In genomic region chr2:27772804-27773203, GRCh38 we compare ENCODE assay signal across 10 cellular contexts. TPM values are rescaled to one million over a fixed set of nuclear protein-coding genes. Genes with fewer than 3 reads are reported as not detected.
DNase-seq lines count a peak whose midpoint lies in the region; ATAC-seq, FAIRE-seq and TF ChIP-seq lines count a peak whose summit lies in the region.
"Had no signal": no experiment of that assay in that cellular context is flagged by ENCODE, and none has a peak within 500 bp of the region (broad histone marks: within the 10 kb centered on the region; RNA-seq: fewer than 3 reads in every experiment).

No MANE protein-coding gene starts in this region.

- H3K9ac ChIP-seq in kidney (ENCODE audit: low read length in 2 of 2) = peak overlapping the region; percentile 7 to 85

- FAIRE-seq in kidney (lab: Jason Lieb, UNC) = no peak
- FAIRE-seq: colon had no signal

- H3K4me3 ChIP-seq in kidney (ENCODE audit: low read length in 2 of 2) (peak overlapping the region; percentile 84 to 96), tibial nerve (peak overlapping the region in 3 of 4 donors; percentile 68 to 84 (median 77))

- intact Hi-C loops in activated naive CD4-positive, alpha-beta T cell treated with anti-CD3 and anti-CD28 coated beads for 36 hours (cut with micrococcal nuclease) = loop anchor here (2.0 to 5.0 kb wide), 2 partner anchors 118 to 679 kb away; partner anchors contain the start of genes BABAM2 and RBKS
- intact Hi-C loops in kidney (cut with DNase I) = no loop called here

- H3K9me3 Mint-ChIP-seq in activated naive CD4-positive, alpha-beta T cell treated with anti-CD3 and anti-CD28 coated beads for 36 hours = no peaks in the 10 kb centered on the region
- H3K9me3 Mint-ChIP-seq in activated T-helper 17 cell treated with anti-CD3 and anti-CD28 coated beads, Interleukin-2, amount 50 U/mL, for 72 hours = no peaks in the 10 kb centered on the region

- no peak for TF ChIP-seq CTCF in kidney (IDR thresholded peaks at IDR 0.05; ENCODE audit: borderline replicate concordance, extremely low read depth, insufficient read depth)
- TF ChIP-seq CTCF in tibial nerve (IDR thresholded peaks at IDR 0.05) = no peak
- no peak for TF ChIP-seq CTCF in GM10248 (IDR thresholded peaks at IDR 0.05; ENCODE audit: control extremely low read depth, extremely low read depth, low read depth, missing control alignments)

- no peak for TF ChIP-seq EP300 in tibial nerve (IDR thresholded peaks at IDR 0.05)

- peak overlapping the region; percentile 70 for H3K4me3 Mint-ChIP-seq in activated naive CD4-positive, alpha-beta T cell treated with anti-CD3 and anti-CD28 coated beads for 36 hours
- peak overlapping the region; percentile 90 for H3K4me3 Mint-ChIP-seq in activated T-helper 17 cell treated with anti-CD3 and anti-CD28 coated beads, Interleukin-2, amount 50 U/mL, for 72 hours

- no peaks in the 10 kb centered on the region for H3K9me3 ChIP-seq in kidney (ENCODE audit: control insufficient read depth in 1 of 2, low read length in 2 of 2)
- no peaks in the 10 kb centered on the region for H3K9me3 ChIP-seq in tibial nerve

- H3K4me1 Mint-ChIP-seq in activated naive CD4-positive, alpha-beta T cell treated with anti-CD3 and anti-CD28 coated beads for 36 hours (ENCODE audit: low read depth) = peaks cover 41% of the 10 kb centered on the region
- H3K4me1 Mint-ChIP-seq in activated T-helper 17 cell treated with anti-CD3 and anti-CD28 coated beads, Interleukin-2, amount 50 U/mL, for 72 hours = peaks cover 24% of the 10 kb centered on the region

- H3K27me3 Mint-ChIP-seq in activated naive CD4-positive, alpha-beta T cell treated with anti-CD3 and anti-CD28 coated beads for 36 hours (ENCODE audit: low read depth) = no peaks in the 10 kb centered on the region
- no peaks in the 10 kb centered on the region for H3K27me3 Mint-ChIP-seq in activated T-helper 17 cell treated with anti-CD3 and anti-CD28 coated beads, Interleukin-2, amount 50 U/mL, for 72 hours

- H3K27ac ChIP-seq in kidney (ENCODE audit: low read depth in 2 of 2, low read length in 2 of 2) = peak overlapping the region in 1 of 2 donors; percentile 45
- H3K27ac ChIP-seq in tibial nerve = peak overlapping the region in 2 of 4 donors; percentile 87 to 90

- POLR2A ChIA-PET in GM10248 (lab: Yijun Ruan, JAX) = no interaction called here

- H3K36me3 ChIP-seq in kidney (ENCODE audit: control insufficient read depth in 1 of 2, insufficient read depth in 2 of 2, low read length in 2 of 2) (peaks cover 0 to 5% of the 10 kb centered on the region in 2 donors), tibial nerve (peaks cover 0 to 23% (median 0%) of the 10 kb centered on the region in 3 donors)

- peaks cover 12% of the 10 kb centered on the region for H3K36me3 Mint-ChIP-seq in activated naive CD4-positive, alpha-beta T cell treated with anti-CD3 and anti-CD28 coated beads for 36 hours (ENCODE audit: low read depth)
- H3K36me3 Mint-ChIP-seq in activated T-helper 17 cell treated with anti-CD3 and anti-CD28 coated beads, Interleukin-2, amount 50 U/mL, for 72 hours (ENCODE audit: low read depth) = peaks cover 47% of the 10 kb centered on the region

- no peak for TF ChIP-seq POLR2A in tibial nerve (IDR thresholded peaks at IDR 0.05)

- H3K4me1 ChIP-seq in kidney (ENCODE audit: control insufficient read depth in 1 of 2, insufficient read depth in 1 of 2, low read depth in 1 of 2, low read length in 2 of 2) (peaks cover 14 to 15% of the 10 kb centered on the region in 2 donors), tibial nerve (peaks cover 0 to 49% (median 17%) of the 10 kb centered on the region in 4 donors)

- 15 to 18% methylated on average over 2 of the region's 2 CpGs for WGBS in tibial nerve, 2 donors

- no peak for ATAC-seq in activated T-helper 17 cell treated with anti-CD3 and anti-CD28 coated beads, Interleukin-2, amount 50 U/mL, for 72 hours (replicated peaks)

- no peak for DNase-seq in activated naive CD4-positive, alpha-beta T cell treated with anti-CD3 and anti-CD28 coated beads for 36 hours
- DNase-seq in activated naive CD4-positive, alpha-beta T cell (lab: John Stamatoyannopoulos, UW) = no peak
- no peak for DNase-seq in kidney
- no peak for DNase-seq in tibial nerve (ENCODE audit: low spot score in 2 of 2)
- DNase-seq in occipital lobe (lab: John Stamatoyannopoulos, UW) = no peak
- DNase-seq in GM10248 (ENCODE audit: extremely low spot score) = no peak
- DNase-seq in T-helper 9 cell = no peak
- DNase-seq: DMS79 had no signal

- H3K27ac Mint-ChIP-seq in activated naive CD4-positive, alpha-beta T cell treated with anti-CD3 and anti-CD28 coated beads for 36 hours = peak overlapping the region; percentile 59
- peak overlapping the region; percentile 92 for H3K27ac Mint-ChIP-seq in activated T-helper 17 cell treated with anti-CD3 and anti-CD28 coated beads, Interleukin-2, amount 50 U/mL, for 72 hours

- H3K27me3 ChIP-seq in tibial nerve = no peaks in the 10 kb centered on the region

- CTCF ChIA-PET in activated naive CD4-positive, alpha-beta T cell treated with anti-CD3 and anti-CD28 coated beads for 36 hours (lab: Charles Lee) = interaction anchor here (0.6 to 2.4 kb wide), 7 partner anchors 50 to 814 kb away, joined by 3 to 7 read pairs (median 3); no protein-coding TSS in a partner anchor
- CTCF ChIA-PET in GM10248 (lab: Yijun Ruan, JAX) = interaction anchor here (0.9 to 1.6 kb wide), 4 partner anchors 9 to 32 kb away, joined by 3 to 4 read pairs (median 3); no protein-coding TSS in a partner anchor

RNA-seq across cellular contexts. Expression of gene MRPL33, which starts 1.3 kb away (rescaled TPM):
- total RNA-seq in activated naive CD4-positive, alpha-beta T cell treated with anti-CD3 and anti-CD28 coated beads for 36 hours = 10 to 100 TPM; 57.4 to 60.5 TPM
- total RNA-seq in activated T-helper 17 cell treated with anti-CD3 and anti-CD28 coated beads, Interleukin-2, amount 50 U/mL, for 72 hours = 10 to 100 TPM; 53.1 to 76.3 TPM
- 107 TPM for total RNA-seq in kidney
- 312 TPM for polyA plus RNA-seq in kidney (ENCODE audit: insufficient read depth, low read depth, low replicate concordance)
- total RNA-seq in tibial nerve = 100 to 1,000 TPM; 101 to 186 (median 119) TPM
- total RNA-seq in occipital lobe = 39.1 TPM
